In the genomic region with DNA sequence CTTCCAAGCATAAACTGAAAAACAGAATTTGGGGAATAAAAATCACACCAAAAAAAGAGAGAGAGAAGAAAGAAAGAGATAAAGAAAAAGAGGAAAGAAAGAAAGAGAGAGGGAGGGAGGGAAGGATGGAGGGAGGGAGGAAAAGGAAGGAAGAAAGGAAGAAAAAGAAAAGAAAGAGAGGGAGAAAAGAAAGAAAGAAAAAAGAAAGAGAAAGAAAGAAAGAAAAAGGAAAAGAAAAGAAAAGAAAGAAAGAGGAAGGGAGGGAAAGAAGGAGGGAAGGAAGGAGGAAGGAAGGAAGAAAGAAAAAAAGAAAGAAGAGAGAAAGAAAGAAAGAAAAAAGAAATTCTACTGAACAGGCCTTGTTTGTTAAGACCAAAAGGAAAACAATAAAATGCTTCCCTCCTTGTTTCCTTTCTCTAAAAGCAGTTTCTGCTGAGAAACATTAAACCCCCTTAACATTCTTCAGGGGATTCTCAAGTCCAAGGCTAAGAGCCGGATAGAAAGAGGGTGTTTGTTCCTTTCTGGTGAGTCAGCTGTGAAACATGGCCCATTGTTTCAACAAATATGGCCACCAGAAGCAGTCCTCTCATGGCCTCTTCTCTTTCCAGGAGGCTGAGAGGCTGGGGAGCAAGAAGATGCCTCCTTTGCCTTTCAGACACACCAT, we compare ENCODE assay signal across 19 cellular contexts. TPM values are rescaled to one million over a fixed set of nuclear protein-coding genes. Genes with fewer than 3 reads are reported as not detected.
DNase-seq lines count a peak whose midpoint lies in the region; ATAC-seq and TF ChIP-seq lines count a peak whose summit lies in the region.
"Had no signal": no experiment of that assay in that cellular context is flagged by ENCODE, and none has a peak within 500 bp of the region (broad histone marks: within the 10 kb centered on the region; RNA-seq: fewer than 3 reads in every experiment).

No MANE protein-coding gene starts in this region.

- H3K4me3 ChIP-seq in HUES48 (ENCODE audit: low read depth, low read length) = no peak overlapping the region
- no peak overlapping the region for H3K4me3 ChIP-seq in choroid plexus epithelial cell (ENCODE audit: low read depth, low read length)
- H3K4me3 ChIP-seq in osteoblast (ENCODE audit: insufficient read depth, low read length) = no peak overlapping the region
- H3K4me3 ChIP-seq: cardiac muscle cell, sigmoid colon had no signal

- H2AFZ ChIP-seq in osteoblast (ENCODE audit: low read length) = peak overlapping the region; percentile 7

- ATAC-seq in GM19397 (IDR thresholded peaks at IDR 0.05; ENCODE audit: unreplicated experiment) (no peak), HG03469 (IDR thresholded peaks at IDR 0.05; ENCODE audit: unreplicated experiment) (no peak)
- ATAC-seq: activated T-cell treated with anti-CD3 and anti-CD28 coated beads, Interleukin-2, amount 50 U/mL, for 72 hours had no signal

- H3K4me2 ChIP-seq in osteoblast (ENCODE audit: insufficient read depth, low read length) = no peak overlapping the region

- peaks cover 4% of the 10 kb centered on the region; the same call in 1 of the 2 replicates for H3K4me1 ChIP-seq in HUES48 (ENCODE audit: control insufficient read depth, insufficient read depth, low read length)
- H3K4me1 ChIP-seq in osteoblast (ENCODE audit: insufficient read depth, low read length) = peaks cover 27% of the 10 kb centered on the region
- H3K4me1 ChIP-seq: sigmoid colon had no signal

- H3K9me3 ChIP-seq in HUES48 (ENCODE audit: control insufficient read depth, insufficient read depth, low read length) (peaks cover 4% of the 10 kb centered on the region; the same call in 1 of the 2 replicates), osteoblast (ENCODE audit: low read depth, low read length) (no peaks in the 10 kb centered on the region)
- H3K9me3 ChIP-seq: sigmoid colon had no signal

- no peak overlapping the region for H3K9ac ChIP-seq in HUES48 (ENCODE audit: low read depth, low read length)

- TF ChIP-seq CTCF in choroid plexus epithelial cell (conservative IDR thresholded peaks at IDR 0.05; ENCODE audit: low read depth, low read length) (no peak), osteoblast (IDR thresholded peaks at IDR 0.05; ENCODE audit: extremely low read depth, low read depth, low read length) (no peak)

- DNase-seq in Daoy (ENCODE audit: low read depth) (peak; percentile 20), choroid plexus epithelial cell (ENCODE audit: low read depth) (peak; percentile 44), osteoblast (ENCODE audit: insufficient read length, low spot score, missing footprints) (no peak), epidermal melanocyte (ENCODE audit: insufficient read length, low spot score) (no peak)
- DNase-seq: activated CD4-positive, alpha-beta memory T cell treated with anti-CD3 and anti-CD28 coated beads for 36 hours; activated T-cell treated with anti-CD3 and anti-CD28 coated beads, Interleukin-2, amount 50 U/mL, for 72 hours; hypothalamus; NCI-H1436 treated with DMSO at 0.1 percent for 48 hours; NCI-H2227 treated with DMSO at 0.1 percent for 48 hours; occipital lobe; sigmoid colon; T-helper 1 cell had no signal

- H3K36me3 ChIP-seq in HUES48 (ENCODE audit: control insufficient read depth, insufficient read depth, low read length) (no peaks in the 10 kb centered on the region), osteoblast (ENCODE audit: insufficient read depth, low read length) (no peaks in the 10 kb centered on the region)
- H3K36me3 ChIP-seq: cardiac muscle cell, sigmoid colon had no signal

- H3K27ac ChIP-seq in HUES48 (ENCODE audit: low read depth, low read length) (peak overlapping the region; percentile 15), osteoblast (ENCODE audit: low read depth, low read length) (peak overlapping the region; percentile 15)
- H3K27ac ChIP-seq: cardiac muscle cell, RWPE1, sigmoid colon had no signal

- H3K27me3 ChIP-seq in HUES48 (ENCODE audit: control insufficient read depth, insufficient read depth, low read length) (no peaks in the 10 kb centered on the region), osteoblast (ENCODE audit: insufficient read depth, low read length) (no peaks in the 10 kb centered on the region)
- H3K27me3 ChIP-seq: cardiac muscle cell, sigmoid colon had no signal

- H3K79me2 ChIP-seq in osteoblast (ENCODE audit: insufficient read depth, low read length) = no peaks in the 10 kb centered on the region

- H4K20me1 ChIP-seq in osteoblast (ENCODE audit: insufficient read depth, low read length) = no peaks in the 10 kb centered on the region

RNA-seq across cellular contexts. Expression of a gene that starts 46.9 kb away (rescaled TPM):
- 8.8 and 10.3 TPM in 2 replicates for total RNA-seq in Daoy (2014; rRNA removed; shearing (Covaris generic))
- 10.5 and 15.6 TPM in 2 replicates for total RNA-seq in osteoblast

RNA-seq across cellular contexts. Expression of a gene that starts 52.7 kb away (rescaled TPM):
- total RNA-seq in Daoy (2014; rRNA removed; shearing (Covaris generic)) = not detected in 2 replicates
- under 0.01 TPM in 1 of 2 replicates, not detected in the other for total RNA-seq in osteoblast
- total RNA-seq: activated CD4-positive, alpha-beta memory T cell treated with anti-CD3 and anti-CD28 coated beads for 36 hours; activated T-cell treated with anti-CD3 and anti-CD28 coated beads, Interleukin-2, amount 50 U/mL, for 72 hours; cardiac muscle cell; fibroblast of lung; mucosa of gallbladder; sigmoid colon had no signal

Comparison
In these comparisons a context has a peak if more than half of its experiments do, and no peak if none do; other contexts are left out.
1. DNase-seq: peak in Daoy (single experiment) and choroid plexus epithelial cell (single experiment); none in osteoblast (single experiment) and epidermal melanocyte (single experiment).